ENCODE assay signal across 8 cellular contexts in the genomic region with DNA sequence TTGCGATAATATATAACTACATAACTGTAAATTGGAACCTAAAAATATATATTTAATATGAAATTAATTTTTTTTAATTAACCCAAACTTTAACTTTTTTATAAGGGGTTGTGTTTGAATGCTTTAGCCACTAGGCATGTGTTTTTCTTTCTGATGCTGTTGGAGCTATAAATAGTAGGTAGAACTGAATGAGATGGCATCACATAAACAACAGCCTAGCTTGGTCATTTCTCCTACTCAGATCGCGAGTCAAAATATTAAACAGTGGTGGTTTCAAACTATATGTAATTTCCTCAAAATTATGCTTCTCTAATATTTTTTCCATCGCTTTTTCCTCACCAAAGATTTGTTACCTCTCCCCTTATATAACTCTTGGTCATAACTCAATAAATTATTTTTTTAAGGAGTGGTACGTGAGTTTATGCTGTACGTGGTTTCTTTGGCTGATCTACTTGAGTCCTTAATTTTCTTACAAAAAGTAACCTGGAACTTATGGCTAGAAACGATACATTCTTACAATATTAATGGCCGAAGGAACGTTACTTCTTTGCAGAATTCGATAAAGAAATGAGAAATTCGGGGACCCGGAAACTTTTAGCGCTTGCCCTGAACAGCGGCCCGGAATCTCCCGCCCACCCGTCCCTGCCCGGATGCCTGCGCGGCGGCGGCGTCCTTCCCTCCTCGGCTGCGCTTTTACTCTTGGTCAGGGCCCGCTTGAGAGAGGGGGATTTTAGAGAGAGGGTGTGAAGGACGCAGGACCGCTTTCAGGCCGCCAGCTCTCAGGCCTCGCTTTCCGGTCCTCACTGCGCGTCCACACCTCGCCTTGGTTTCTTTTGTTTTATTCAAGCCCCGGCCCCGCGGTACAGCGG.
A peak's percentile ranks its signal among the peaks of the same experiment; 100 is the strongest.
DNase-seq lines count a peak whose midpoint lies in the region; ATAC-seq, FAIRE-seq and TF ChIP-seq lines count a peak whose summit lies in the region.

No MANE protein-coding gene starts in this region.

- peak overlapping the region; percentile 88 for H3K27ac Mint-ChIP-seq in memory B cell

- no peak for TF ChIP-seq POLR2A in GM12892 (IDR thresholded peaks at IDR 0.05; ENCODE audit: low read depth, low read length)

- H3K4me3 Mint-ChIP-seq in memory B cell, result peak overlapping the region; percentile 92

- H3K27me3 Mint-ChIP-seq in memory B cell, result no peaks in the 10 kb centered on the region

- H3K4me1 ChIP-seq in effector memory CD4-positive, alpha-beta T cell (ENCODE audit: control insufficient read depth, insufficient read depth, low read length, poor library complexity, severe bottlenecking), result peaks cover 11% of the 10 kb centered on the region

- H3K4me3 ChIP-seq in effector memory CD4-positive, alpha-beta T cell (ENCODE audit: insufficient read depth, low read depth, low read length, poor library complexity, severe bottlenecking), result peak overlapping the region; percentile 88

- H3K27ac ChIP-seq in effector memory CD4-positive, alpha-beta T cell (ENCODE audit: insufficient read depth, low read length, poor library complexity, severe bottlenecking), result peak overlapping the region; percentile 99

- no peaks in the 10 kb centered on the region for H3K9me3 ChIP-seq in effector memory CD4-positive, alpha-beta T cell (ENCODE audit: control insufficient read depth, low read length)

- no peaks in the 10 kb centered on the region for H3K9me3 Mint-ChIP-seq in memory B cell

- ATAC-seq in HG02852 (IDR thresholded peaks at IDR 0.05; ENCODE audit: unreplicated experiment), result peak; percentile 45
- ATAC-seq in memory B cell (ENCODE audit: low read depth), result peak; percentile 24

- H3K36me3 ChIP-seq in effector memory CD4-positive, alpha-beta T cell (ENCODE audit: control insufficient read depth, insufficient read depth, low read length), result no peaks in the 10 kb centered on the region

- H3K36me3 Mint-ChIP-seq in memory B cell, result peaks cover under 1% of the 10 kb centered on the region

- no peaks in the 10 kb centered on the region for H3K27me3 ChIP-seq in effector memory CD4-positive, alpha-beta T cell (replicated peaks; ENCODE audit: control insufficient read depth, insufficient read depth, low read length, poor library complexity, severe bottlenecking)

- peak; percentile 42 for DNase-seq in A172 (ENCODE audit: low spot score)
- peak; percentile 50 for DNase-seq in GM12892 (ENCODE audit: insufficient read length)
- DNase-seq in NCI-H2029 treated with DMSO at 0.1 percent for 48 hours (lab: John Stamatoyannopoulos, UW), result peak; percentile 38
- DNase-seq in activated CD4-positive, CD25-positive, alpha-beta regulatory T cell (lab: John Stamatoyannopoulos, UW), result peak; percentile 43 to 62 (median 50)
- peak; percentile 42 to 48 (median 46) for DNase-seq in effector memory CD4-positive, alpha-beta T cell
- DNase-seq in memory B cell (ENCODE audit: low spot score in 2 of 2), result peak in 1 of 2 donors; percentile 60
- peak; percentile 32 to 54 for DNase-seq in stimulated activated CD8-positive, alpha-beta memory T cell treated with anti-CD3 and anti-CD28 coated beads, Interleukin-7, amount 100 ng/mL, for 4 hours (ENCODE audit: low read depth in 2 of 2)

- H3K4me1 Mint-ChIP-seq in memory B cell, result peaks cover 39% of the 10 kb centered on the region

- peak; percentile 95 for FAIRE-seq in GM12892 (lab: Jason Lieb, UNC)
